1 cellular context compared by ENCODE assay signal in the genomic region with DNA sequence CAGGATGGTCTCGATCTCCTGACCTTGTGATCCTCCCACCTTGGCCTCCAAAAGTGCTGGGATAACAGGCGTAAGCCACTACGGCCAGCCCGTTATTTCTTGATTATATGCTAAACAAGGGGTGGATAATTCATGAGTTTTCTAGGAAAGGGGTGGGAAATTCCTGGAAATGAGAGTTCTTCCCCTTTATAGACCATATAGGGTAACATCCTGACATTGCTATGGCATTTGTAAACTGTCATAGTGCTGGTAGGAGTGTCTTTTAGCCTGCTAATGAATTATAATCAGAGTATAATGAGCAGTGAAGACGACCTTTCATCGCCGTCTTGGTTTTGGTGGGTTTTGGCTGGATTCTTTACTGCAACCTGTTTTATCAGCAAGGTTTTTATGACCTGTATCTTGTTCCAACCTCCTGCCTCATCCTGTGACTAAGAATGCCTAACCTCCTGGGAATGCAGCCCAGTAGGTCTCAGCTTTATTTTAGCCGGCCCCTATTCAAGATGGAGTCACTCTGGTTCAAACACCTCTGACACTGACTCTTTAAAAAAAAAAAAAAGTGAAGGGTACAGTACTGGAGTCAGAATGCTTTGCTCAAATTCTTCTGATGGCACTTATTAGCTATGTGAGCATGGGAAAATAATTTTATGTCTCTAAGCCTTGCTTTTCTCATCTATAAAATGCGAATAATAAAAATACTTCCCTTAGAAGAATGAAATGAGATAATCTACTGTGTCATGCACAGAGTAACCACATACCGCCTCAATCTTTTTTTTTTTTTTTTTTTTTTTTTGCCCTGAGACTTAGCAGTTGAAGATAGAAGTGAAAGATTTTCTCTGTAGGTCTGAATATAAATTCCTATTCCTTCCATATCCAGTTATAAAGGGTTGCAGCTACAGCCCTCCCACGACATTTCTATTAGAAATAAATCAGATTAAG.
TF ChIP-seq lines count a peak whose summit lies in the region.

No MANE protein-coding gene starts in this region.

TF ChIP-seq in K562, 482 proteins besides CTCF, POLR2A, EP300 and RAD21 (continued from another document and continues in another):
- TF ChIP-seq, protein P1, sequence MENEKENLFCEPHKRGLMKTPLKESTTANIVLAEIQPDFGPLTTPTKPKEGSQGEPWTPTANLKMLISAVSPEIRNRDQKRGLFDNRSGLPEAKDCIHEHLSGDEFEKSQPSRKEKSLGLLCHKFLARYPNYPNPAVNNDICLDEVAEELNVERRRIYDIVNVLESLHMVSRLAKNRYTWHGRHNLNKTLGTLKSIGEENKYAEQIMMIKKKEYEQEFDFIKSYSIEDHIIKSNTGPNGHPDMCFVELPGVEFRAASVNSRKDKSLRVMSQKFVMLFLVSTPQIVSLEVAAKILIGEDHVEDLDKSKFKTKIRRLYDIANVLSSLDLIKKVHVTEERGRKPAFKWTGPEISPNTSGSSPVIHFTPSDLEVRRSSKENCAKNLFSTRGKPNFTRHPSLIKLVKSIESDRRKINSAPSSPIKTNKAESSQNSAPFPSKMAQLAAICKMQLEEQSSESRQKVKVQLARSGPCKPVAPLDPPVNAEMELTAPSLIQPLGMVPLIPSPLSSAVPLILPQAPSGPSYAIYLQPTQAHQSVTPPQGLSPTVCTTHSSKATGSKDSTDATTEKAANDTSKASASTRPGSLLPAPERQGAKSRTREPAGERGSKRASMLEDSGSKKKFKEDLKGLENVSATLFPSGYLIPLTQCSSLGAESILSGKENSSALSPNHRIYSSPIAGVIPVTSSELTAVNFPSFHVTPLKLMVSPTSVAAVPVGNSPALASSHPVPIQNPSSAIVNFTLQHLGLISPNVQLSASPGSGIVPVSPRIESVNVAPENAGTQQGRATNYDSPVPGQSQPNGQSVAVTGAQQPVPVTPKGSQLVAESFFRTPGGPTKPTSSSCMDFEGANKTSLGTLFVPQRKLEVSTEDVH (IDR thresholded peaks at IDR 0.05; ENCODE audit: low read depth, partially characterized antibody): no peak
- TF ChIP-seq, protein P2, sequence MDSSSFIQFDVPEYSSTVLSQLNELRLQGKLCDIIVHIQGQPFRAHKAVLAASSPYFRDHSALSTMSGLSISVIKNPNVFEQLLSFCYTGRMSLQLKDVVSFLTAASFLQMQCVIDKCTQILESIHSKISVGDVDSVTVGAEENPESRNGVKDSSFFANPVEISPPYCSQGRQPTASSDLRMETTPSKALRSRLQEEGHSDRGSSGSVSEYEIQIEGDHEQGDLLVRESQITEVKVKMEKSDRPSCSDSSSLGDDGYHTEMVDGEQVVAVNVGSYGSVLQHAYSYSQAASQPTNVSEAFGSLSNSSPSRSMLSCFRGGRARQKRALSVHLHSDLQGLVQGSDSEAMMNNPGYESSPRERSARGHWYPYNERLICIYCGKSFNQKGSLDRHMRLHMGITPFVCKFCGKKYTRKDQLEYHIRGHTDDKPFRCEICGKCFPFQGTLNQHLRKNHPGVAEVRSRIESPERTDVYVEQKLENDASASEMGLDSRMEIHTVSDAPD (CRISPR knock-in tag; IDR thresholded peaks at IDR 0.05): peak; percentile 93
- TF ChIP-seq TAF1 (IDR thresholded peaks at IDR 0.05; ENCODE audit: control insufficient read depth, extremely low read depth, insufficient read depth, low read length, severe bottlenecking) (no peak), KDM5B (IDR thresholded peaks at IDR 0.05; ENCODE audit: insufficient replicate concordance, low read depth, low read length) (no peak), MLLT1 (IDR thresholded peaks at IDR 0.05) (no peak), NELFE (IDR thresholded peaks at IDR 0.05; ENCODE audit: insufficient read depth, insufficient read length) (no peak), ZNF134 (CRISPR knock-in tag; conservative IDR thresholded peaks at IDR 0.05) (peak; percentile 87), NFXL1 (CRISPR knock-in tag; IDR thresholded peaks at IDR 0.05) (peak; percentile 98), ATF1 (CRISPR knock-in tag; IDR thresholded peaks at IDR 0.05) (no peak), ATF1 (tag; IDR thresholded peaks at IDR 0.05) (peak; percentile 83), ZNF444 (CRISPR knock-in tag; IDR thresholded peaks at IDR 0.05) (peak; percentile 93), CHD7 (IDR thresholded peaks at IDR 0.05; ENCODE audit: low read depth, low read length) (no peak), FUS (optimal IDR thresholded peaks at IDR 0.05; ENCODE audit: low read depth, low read length) (no peak), RREB1 (CRISPR knock-in tag; IDR thresholded peaks at IDR 0.05) (peak; percentile 95), ZNF232 (CRISPR knock-in tag; IDR thresholded peaks at IDR 0.05) (no peak), SRSF9 (IDR thresholded peaks at IDR 0.05; ENCODE audit: borderline replicate concordance, low read depth, low read length) (no peak), E4F1 (CRISPR knock-in tag; IDR thresholded peaks at IDR 0.05; ENCODE audit: borderline replicate concordance) (peak; percentile 81)
- TF ChIP-seq, protein P3, sequence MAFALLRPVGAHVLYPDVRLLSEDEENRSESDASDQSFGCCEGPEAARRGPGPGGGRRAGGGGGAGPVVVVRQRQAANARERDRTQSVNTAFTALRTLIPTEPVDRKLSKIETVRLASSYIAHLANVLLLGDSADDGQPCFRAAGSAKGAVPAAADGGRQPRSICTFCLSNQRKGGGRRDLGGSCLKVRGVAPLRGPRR (CRISPR knock-in tag; IDR thresholded peaks at IDR 0.05): peak; percentile 96
